Comparison of ENCODE assay signal across 1 cellular context in genomic region chr3:11197471-11197870, GRCh38.
TF ChIP-seq lines count a peak whose summit lies in the region.

No MANE protein-coding gene starts in this region.

TF ChIP-seq in SK-N-SH treated with all-trans-retinoic acid at 6 μM for 48 hours, 23 proteins besides CTCF, POLR2A, EP300 and RAD21 (continued from another document):
- TF ChIP-seq BACH2 (CRISPR knock-in tag; IDR thresholded peaks at IDR 0.05; ENCODE audit: borderline replicate concordance) (no peak), TSHZ2 (CRISPR knock-in tag; IDR thresholded peaks at IDR 0.05) (peak; percentile 76; the same call in 1 of the 2 replicates), TCF4 (CRISPR knock-in tag; IDR thresholded peaks at IDR 0.05; ENCODE audit: borderline replicate concordance) (peak; percentile 50; the same call in 1 of the 2 replicates)
